ENCODE assay signal across 31 cellular contexts in the genomic region with DNA sequence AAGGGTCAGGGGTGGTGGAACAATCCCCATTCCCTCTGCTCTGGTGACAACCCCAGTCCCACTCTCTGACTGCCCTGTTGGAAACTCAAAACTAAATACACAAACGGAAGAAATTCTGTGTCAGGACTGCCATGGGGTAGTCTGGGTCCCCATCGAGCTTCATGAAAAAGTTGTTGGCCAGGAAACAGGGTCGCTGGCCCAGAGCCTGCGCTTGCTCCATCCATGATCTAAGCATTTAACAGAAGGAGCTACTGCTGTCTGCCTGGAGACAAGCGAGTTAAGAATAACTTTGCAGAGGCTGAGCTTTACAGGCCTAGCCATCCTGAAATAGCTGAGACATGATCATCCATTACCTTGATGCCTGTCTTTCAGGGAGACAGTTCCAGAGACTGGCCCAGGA.
"Had no signal": no experiment of that assay in that cellular context is flagged by ENCODE, and none has a peak within 500 bp of the region (broad histone marks: within the 10 kb centered on the region; RNA-seq: fewer than 3 reads in every experiment).

No MANE protein-coding gene starts in this region.

- DNase-seq: activated CD4-positive, alpha-beta T cell treated with anti-CD3 and anti-CD28 coated beads for 36 hours; activated CD4-positive, alpha-beta T cell treated with anti-CD3 and anti-CD28 coated beads, Interleukin-2, amount 10 ng/mL, durations not matched to agents 7 days and 5 days; activated CD4-positive, alpha-beta T cell treated with anti-CD3 and anti-CD28 coated beads, Interleukin-2, amount 50 U/mL, for 48 hours; activated CD8-positive, alpha-beta T cell treated with anti-CD3 and anti-CD28 coated beads, Interleukin-2, amount 10 ng/mL, durations not matched to agents 7 days and 5 days; activated gamma-delta T cell; activated naive CD4-positive, alpha-beta T cell treated with Interleukin-2 at 50 U/mL for 16 hours; activated T-cell treated with anti-CD3 and anti-CD28 coated beads, Interleukin-2, amount 50 U/mL, for 24 hours; body of pancreas; MM.1S; MV-4-11; NCI-H1092; NCI-H146; NCI-H187; NCI-H2029 treated with DMSO at 0.1 percent for 48 hours; NCI-H2107; NCI-H2171; NCI-H510A; NCI-H526; NCI-H748 treated with DMSO at 0.1 percent for 48 hours; NK-92 treated with Interleukin-12 subunit alpha and Interleukin-12 subunit beta, amount 100 ng/mL, for 24 hours; PC-3; Peyer's patch; RPMI8226; SHP77 treated with DMSO at 0.1 percent for 48 hours; SK-N-SH had no signal

- H3K27ac ChIP-seq: body of pancreas, breast epithelium, KMS-11, Peyer's patch, SJSA1 had no signal

- H3K27me3 ChIP-seq: body of pancreas, breast epithelium, Peyer's patch, SJSA1 had no signal

- H3K4me1 ChIP-seq: body of pancreas, breast epithelium, Peyer's patch, SJSA1 had no signal

- H3K9ac ChIP-seq: KMS-11, SK-N-SH had no signal

- H3K4me2 ChIP-seq: KMS-11, SK-N-SH had no signal

- H3K9me3 ChIP-seq: body of pancreas, breast epithelium, Peyer's patch, SJSA1, SK-N-SH had no signal

- H3K4me3 ChIP-seq: body of pancreas, breast epithelium, Peyer's patch, SJSA1 had no signal

- ATAC-seq: activated CD4-positive, alpha-beta T cell treated with anti-CD3 and anti-CD28 coated beads for 36 hours; activated CD4-positive, CD25-positive, alpha-beta regulatory T cell treated with anti-CD3 and anti-CD28 coated beads, Interleukin-2, amount 50 U/mL, for 24 hours; activated CD8-positive, alpha-beta T cell treated with anti-CD3 and anti-CD28 coated beads, Interleukin-2, amount 10 ng/mL, durations not matched to agents 7 days and 5 days; activated naive CD4-positive, alpha-beta T cell treated with anti-CD3 and anti-CD28 coated beads, Interleukin-2, amount 50 U/mL, for 72 hours; body of pancreas; PC-3; WTC11 had no signal

- H3K36me3 ChIP-seq: breast epithelium, Peyer's patch, SJSA1 had no signal
